1 cellular context compared by ENCODE assay signal in the genomic region with DNA sequence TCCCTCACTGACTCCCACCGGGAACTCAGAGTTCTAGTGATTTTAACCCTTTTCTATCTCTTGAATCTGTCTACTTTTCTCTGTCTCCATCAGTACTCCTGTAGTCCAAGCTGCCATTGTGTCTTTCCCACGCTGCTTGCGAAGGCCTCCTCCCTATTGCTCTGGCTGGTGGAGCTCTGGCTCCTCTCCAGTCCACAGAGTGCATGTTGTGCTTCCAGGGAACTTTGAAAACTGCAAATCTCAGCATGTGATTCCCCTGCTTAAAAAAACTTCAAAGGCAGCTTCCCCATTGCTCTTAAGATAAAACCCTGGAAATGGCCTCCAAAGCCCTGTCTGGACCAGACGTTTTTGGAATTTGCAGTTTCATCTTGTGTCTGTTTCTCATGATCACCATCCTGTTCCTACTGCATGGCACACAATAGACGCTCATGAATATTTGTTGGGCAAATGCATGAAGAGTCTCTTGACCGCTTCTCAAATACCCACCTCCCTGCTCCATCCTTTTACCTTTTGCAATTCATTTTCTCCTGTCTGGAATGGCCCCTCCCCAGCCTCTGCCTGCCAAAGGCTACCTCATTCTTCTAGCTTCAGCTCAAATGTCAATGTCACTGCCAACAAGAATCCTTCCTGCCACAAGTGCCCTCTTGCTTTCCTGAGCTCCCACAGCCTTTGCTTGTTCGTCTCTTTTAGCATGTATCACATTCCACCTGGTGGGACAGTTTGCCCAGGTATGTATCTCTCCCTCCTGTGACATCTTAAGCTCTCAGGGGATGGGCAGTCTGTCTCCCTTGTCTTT.
TF ChIP-seq lines count a peak whose summit lies in the region.

No MANE protein-coding gene starts in this region.

TF ChIP-seq in GM23338, 12 proteins besides CTCF, POLR2A, EP300 and RAD21 (continued from another document):
- TF ChIP-seq, protein P1, sequence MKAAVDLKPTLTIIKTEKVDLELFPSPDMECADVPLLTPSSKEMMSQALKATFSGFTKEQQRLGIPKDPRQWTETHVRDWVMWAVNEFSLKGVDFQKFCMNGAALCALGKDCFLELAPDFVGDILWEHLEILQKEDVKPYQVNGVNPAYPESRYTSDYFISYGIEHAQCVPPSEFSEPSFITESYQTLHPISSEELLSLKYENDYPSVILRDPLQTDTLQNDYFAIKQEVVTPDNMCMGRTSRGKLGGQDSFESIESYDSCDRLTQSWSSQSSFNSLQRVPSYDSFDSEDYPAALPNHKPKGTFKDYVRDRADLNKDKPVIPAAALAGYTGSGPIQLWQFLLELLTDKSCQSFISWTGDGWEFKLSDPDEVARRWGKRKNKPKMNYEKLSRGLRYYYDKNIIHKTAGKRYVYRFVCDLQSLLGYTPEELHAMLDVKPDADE (IDR thresholded peaks at IDR 0.05) = no peak
- no peak for TF ChIP-seq EZH2phosphoT487 (IDR thresholded peaks at IDR 0.05; ENCODE audit: unreplicated experiment)
- no peak for TF ChIP-seq JUNB (IDR thresholded peaks at IDR 0.05; ENCODE audit: unreplicated experiment)
- TF ChIP-seq STAT1 (IDR thresholded peaks at IDR 0.05; ENCODE audit: unreplicated experiment) = no peak
- TF ChIP-seq, protein P2, sequence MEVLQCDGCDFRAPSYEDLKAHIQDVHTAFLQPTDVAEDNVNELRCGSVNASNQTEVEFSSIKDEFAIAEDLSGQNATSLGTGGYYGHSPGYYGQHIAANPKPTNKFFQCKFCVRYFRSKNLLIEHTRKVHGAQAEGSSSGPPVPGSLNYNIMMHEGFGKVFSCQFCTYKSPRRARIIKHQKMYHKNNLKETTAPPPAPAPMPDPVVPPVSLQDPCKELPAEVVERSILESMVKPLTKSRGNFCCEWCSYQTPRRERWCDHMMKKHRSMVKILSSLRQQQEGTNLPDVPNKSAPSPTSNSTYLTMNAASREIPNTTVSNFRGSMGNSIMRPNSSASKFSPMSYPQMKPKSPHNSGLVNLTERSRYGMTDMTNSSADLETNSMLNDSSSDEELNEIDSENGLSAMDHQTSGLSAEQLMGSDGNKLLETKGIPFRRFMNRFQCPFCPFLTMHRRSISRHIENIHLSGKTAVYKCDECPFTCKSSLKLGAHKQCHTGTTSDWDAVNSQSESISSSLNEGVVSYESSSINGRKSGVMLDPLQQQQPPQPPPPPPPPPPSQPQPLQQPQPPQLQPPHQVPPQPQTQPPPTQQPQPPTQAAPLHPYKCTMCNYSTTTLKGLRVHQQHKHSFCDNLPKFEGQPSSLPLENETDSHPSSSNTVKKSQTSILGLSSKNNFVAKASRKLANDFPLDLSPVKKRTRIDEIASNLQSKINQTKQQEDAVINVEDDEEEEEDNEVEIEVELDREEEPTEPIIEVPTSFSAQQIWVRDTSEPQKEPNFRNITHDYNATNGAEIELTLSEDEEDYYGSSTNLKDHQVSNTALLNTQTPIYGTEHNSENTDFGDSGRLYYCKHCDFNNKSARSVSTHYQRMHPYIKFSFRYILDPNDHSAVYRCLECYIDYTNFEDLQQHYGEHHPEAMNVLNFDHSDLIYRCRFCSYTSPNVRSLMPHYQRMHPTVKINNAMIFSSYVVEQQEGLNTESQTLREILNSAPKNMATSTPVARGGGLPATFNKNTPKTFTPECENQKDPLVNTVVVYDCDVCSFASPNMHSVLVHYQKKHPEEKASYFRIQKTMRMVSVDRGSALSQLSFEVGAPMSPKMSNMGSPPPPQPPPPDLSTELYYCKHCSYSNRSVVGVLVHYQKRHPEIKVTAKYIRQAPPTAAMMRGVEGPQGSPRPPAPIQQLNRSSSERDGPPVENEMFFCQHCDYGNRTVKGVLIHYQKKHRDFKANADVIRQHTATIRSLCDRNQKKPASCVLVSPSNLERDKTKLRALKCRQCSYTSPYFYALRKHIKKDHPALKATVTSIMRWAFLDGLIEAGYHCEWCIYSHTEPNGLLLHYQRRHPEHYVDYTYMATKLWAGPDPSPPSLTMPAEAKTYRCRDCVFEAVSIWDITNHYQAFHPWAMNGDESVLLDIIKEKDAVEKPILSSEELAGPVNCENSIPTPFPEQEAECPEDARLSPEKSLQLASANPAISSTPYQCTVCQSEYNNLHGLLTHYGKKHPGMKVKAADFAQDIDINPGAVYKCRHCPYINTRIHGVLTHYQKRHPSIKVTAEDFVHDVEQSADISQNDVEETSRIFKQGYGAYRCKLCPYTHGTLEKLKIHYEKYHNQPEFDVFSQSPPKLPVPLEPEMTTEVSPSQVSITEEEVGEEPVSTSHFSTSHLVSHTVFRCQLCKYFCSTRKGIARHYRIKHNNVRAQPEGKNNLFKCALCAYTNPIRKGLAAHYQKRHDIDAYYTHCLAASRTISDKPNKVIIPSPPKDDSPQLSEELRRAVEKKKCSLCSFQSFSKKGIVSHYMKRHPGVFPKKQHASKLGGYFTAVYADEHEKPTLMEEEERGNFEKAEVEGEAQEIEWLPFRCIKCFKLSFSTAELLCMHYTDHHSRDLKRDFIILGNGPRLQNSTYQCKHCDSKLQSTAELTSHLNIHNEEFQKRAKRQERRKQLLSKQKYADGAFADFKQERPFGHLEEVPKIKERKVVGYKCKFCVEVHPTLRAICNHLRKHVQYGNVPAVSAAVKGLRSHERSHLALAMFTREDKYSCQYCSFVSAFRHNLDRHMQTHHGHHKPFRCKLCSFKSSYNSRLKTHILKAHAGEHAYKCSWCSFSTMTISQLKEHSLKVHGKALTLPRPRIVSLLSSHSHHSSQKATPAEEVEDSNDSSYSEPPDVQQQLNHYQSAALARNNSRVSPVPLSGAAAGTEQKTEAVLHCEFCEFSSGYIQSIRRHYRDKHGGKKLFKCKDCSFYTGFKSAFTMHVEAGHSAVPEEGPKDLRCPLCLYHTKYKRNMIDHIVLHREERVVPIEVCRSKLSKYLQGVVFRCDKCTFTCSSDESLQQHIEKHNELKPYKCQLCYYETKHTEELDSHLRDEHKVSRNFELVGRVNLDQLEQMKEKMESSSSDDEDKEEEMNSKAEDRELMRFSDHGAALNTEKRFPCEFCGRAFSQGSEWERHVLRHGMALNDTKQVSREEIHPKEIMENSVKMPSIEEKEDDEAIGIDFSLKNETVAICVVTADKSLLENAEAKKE (CRISPR knock-in tag; IDR thresholded peaks at IDR 0.05) = no peak
- no peak for TF ChIP-seq ZNF331 (CRISPR knock-in tag; IDR thresholded peaks at IDR 0.05; ENCODE audit: low read depth)
